22 cellular contexts compared by ENCODE assay signal in genomic region chr17:18975597-18975996, GRCh38. TPM values are rescaled to one million over a fixed set of nuclear protein-coding genes. Genes with fewer than 3 reads are reported as not detected.
"Had no signal": no experiment of that assay in that cellular context is flagged by ENCODE, and none has a peak within 500 bp of the region (broad histone marks: within the 10 kb centered on the region; RNA-seq: fewer than 3 reads in every experiment).

No MANE protein-coding gene starts in this region.

- H3K27me3 ChIP-seq: MG63 had no signal

- H3K36me3 ChIP-seq: MG63 had no signal

- H3K9me3 ChIP-seq: MG63, SK-N-SH had no signal

- ATAC-seq: HepG2 had no signal

- DNase-seq: IMR-90, Karpas-422, KG1, MG63, NCI-H1092 treated with DMSO at 0.1 percent for 48 hours, NCI-H1436, NCI-H187, NCI-H2029, NCI-H2081 treated with DMSO at 0.1 percent for 48 hours, NCI-H2171, NCI-H226, NCI-H446, NCI-H510A, NCI-H524 treated with DMSO at 0.1 percent for 48 hours, NCI-H69, NCI-H774, OCI-M1, RPMI8226, SHP77, SK-N-SH had no signal

- H3K4me3 ChIP-seq: MG63 had no signal

- H3K4me2 ChIP-seq: SK-N-SH had no signal

- H3K9me2 ChIP-seq: SK-N-SH had no signal

RNA-seq across cellular contexts. Expression of gene SLC5A10, which starts 23.6 kb away (rescaled TPM):
- total RNA-seq: HepG2, HT1080, IMR-90 had no signal
